34 cellular contexts compared by ENCODE assay signal in genomic region chr6:126047648-126048047, GRCh38.
"Had no signal": no experiment of that assay in that cellular context is flagged by ENCODE, and none has a peak within 500 bp of the region (broad histone marks: within the 10 kb centered on the region; RNA-seq: fewer than 3 reads in every experiment).

No MANE protein-coding gene starts in this region.

- DNase-seq: Karpas-422, Kasumi-1, MG63, MM.1S, MV-4-11, NCI-H1048, NCI-H1092, NCI-H1092 treated with DMSO at 0.1 percent for 48 hours, NCI-H1105, NCI-H1105 treated with DMSO at 0.1 percent for 48 hours, NCI-H1417, NCI-H1417 treated with DMSO at 0.1 percent for 48 hours, NCI-H1436, NCI-H1436 treated with DMSO at 0.1 percent for 48 hours, NCI-H146, NCI-H1694, NCI-H1694 treated with DMSO at 0.1 percent for 48 hours, NCI-H187, NCI-H187 treated with DMSO at 0.1 percent for 48 hours, NCI-H1930, NCI-H2029, NCI-H2029 treated with DMSO at 0.1 percent for 48 hours, NCI-H2081, NCI-H2081 treated with DMSO at 0.1 percent for 48 hours, NCI-H2107, NCI-H2171, NCI-H2171 treated with DMSO at 0.1 percent for 48 hours, NCI-H2227 treated with DMSO at 0.1 percent for 48 hours, NCI-H226, NCI-H345, NCI-H446, NCI-H446 treated with DMSO at 0.1 percent for 48 hours, NCI-H510A, NCI-H510A treated with DMSO at 0.1 percent for 48 hours had no signal

- H3K4me3 ChIP-seq: MG63 had no signal

- H3K27me3 ChIP-seq: MG63 had no signal
